1 cellular context compared by ENCODE assay signal in genomic region chr7:118052330-118052729, GRCh38.
TF ChIP-seq lines count a peak whose summit lies in the region.

No MANE protein-coding gene starts in this region.

TF ChIP-seq in H1, 55 proteins besides CTCF, POLR2A, EP300 and RAD21 (continued from another document):
- no peak for TF ChIP-seq HDAC2 (IDR thresholded peaks at IDR 0.05; ENCODE audit: borderline replicate concordance in 1 of 2, low read depth in 2 of 2, low read length in 2 of 2)
